In genomic region chr4:156128616-156129015, GRCh38 we compare ENCODE assay signal across 28 cellular contexts.
"Had no signal": no experiment of that assay in that cellular context is flagged by ENCODE, and none has a peak within 500 bp of the region (broad histone marks: within the 10 kb centered on the region; RNA-seq: fewer than 3 reads in every experiment).

No MANE protein-coding gene starts in this region.

- H3K9ac ChIP-seq: neural progenitor cell, parathyroid adenoma had no signal

- H3K4me1 Mint-ChIP-seq: natural killer cell; nephron; neural progenitor cell; stimulated activated effector memory CD8-positive, alpha-beta T cell treated with anti-CD3 and anti-CD28 coated beads, Interleukin-12 subunit alpha, Interleukin-12 subunit beta, amount 100 ng/mL, for 72 hours; stimulated activated naive B cell treated with anti-CD40 and anti-IgM and Interleukin-4, amounts not matched to agents 10 μg/mL and 1 μg/mL and 100 μg/mL, for 72 hours had no signal

- H3K4me3 Mint-ChIP-seq: natural killer cell; nephron; neural progenitor cell; stimulated activated effector memory CD8-positive, alpha-beta T cell treated with anti-CD3 and anti-CD28 coated beads, Interleukin-12 subunit alpha, Interleukin-12 subunit beta, amount 100 ng/mL, for 72 hours; stimulated activated naive B cell treated with anti-CD40 and anti-IgM and Interleukin-4, amounts not matched to agents 10 μg/mL and 1 μg/mL and 100 μg/mL, for 72 hours; stimulated activated naive CD8-positive, alpha-beta T cell treated with anti-CD3 and anti-CD28 coated beads, Interleukin-15, Interleukin-2, amounts not matched to agents 100 ng/mL and 50 ng/mL, for 24 hours had no signal

- H3K4me2 ChIP-seq: neural progenitor cell had no signal

- DNase-seq: natural killer cell; occipital lobe; ovary; posterior cingulate gyrus; psoas muscle; right cardiac atrium; right lobe of liver; sigmoid colon; small intestine; stimulated activated CD4-positive, alpha-beta T cell treated with anti-CD3 and anti-CD28 coated beads, Interleukin-15, amount 100 ng/mL, for 24 hours; stimulated activated CD4-positive, alpha-beta T cell treated with anti-CD3 and anti-CD28 coated beads, Interleukin-2, amount 100 ng/mL, for 24 hours; stimulated activated CD4-positive, alpha-beta T cell treated with anti-CD3 and anti-CD28 coated beads, Interleukin-2, amount 100 ng/mL, for 48 hours; stimulated activated CD4-positive, alpha-beta T cell treated with anti-CD3 and anti-CD28 coated beads, Interleukin-4, amount 100 ng/mL, for 24 hours; stimulated activated naive B cell treated with anti-CD40 and anti-IgM and Interleukin-4, amounts not matched to agents 10 μg/mL and 1 μg/mL and 100 μg/mL, for 72 hours; stimulated activated naive CD4-positive, alpha-beta T cell treated with Interleukin-2 at 50 U/mL for 16 hours; stomach; thyroid gland; trophoblast cell; upper lobe of left lung had no signal

- H3K79me2 ChIP-seq: parathyroid adenoma had no signal

- H3K27me3 ChIP-seq: neural progenitor cell, ovary, right lobe of liver, sigmoid colon, stomach, thyroid gland, tibial nerve, upper lobe of left lung, vagina had no signal

- ATAC-seq: natural killer cell; psoas muscle; right cardiac atrium; right lobe of liver; stimulated activated effector memory CD8-positive, alpha-beta T cell treated with anti-CD3 and anti-CD28 coated beads, Interleukin-12 subunit alpha, Interleukin-12 subunit beta, amount 100 ng/mL, for 72 hours; stimulated activated naive B cell treated with anti-CD40 and anti-IgM and Interleukin-4, amounts not matched to agents 10 μg/mL and 1 μg/mL and 100 μg/mL, for 72 hours had no signal

- H3K36me3 ChIP-seq: neural progenitor cell, ovary, right lobe of liver, sigmoid colon, stomach, thoracic aorta, thyroid gland, tibial nerve, upper lobe of left lung, vagina had no signal

- H3K27ac ChIP-seq: neural progenitor cell, ovary, parathyroid adenoma, psoas muscle, right lobe of liver, sigmoid colon, stomach, thoracic aorta, thyroid gland, tibial nerve, upper lobe of left lung, vagina had no signal

- H3K36me3 Mint-ChIP-seq: stimulated activated effector memory CD8-positive, alpha-beta T cell treated with anti-CD3 and anti-CD28 coated beads, Interleukin-12 subunit alpha, Interleukin-12 subunit beta, amount 100 ng/mL, for 72 hours; stimulated activated naive B cell treated with anti-CD40 and anti-IgM and Interleukin-4, amounts not matched to agents 10 μg/mL and 1 μg/mL and 100 μg/mL, for 72 hours had no signal

- H3K27ac Mint-ChIP-seq: natural killer cell; nephron; neural progenitor cell; progenitor cell of endocrine pancreas; stimulated activated effector memory CD8-positive, alpha-beta T cell treated with anti-CD3 and anti-CD28 coated beads, Interleukin-12 subunit alpha, Interleukin-12 subunit beta, amount 100 ng/mL, for 72 hours; stimulated activated naive B cell treated with anti-CD40 and anti-IgM and Interleukin-4, amounts not matched to agents 10 μg/mL and 1 μg/mL and 100 μg/mL, for 72 hours; stimulated activated naive CD8-positive, alpha-beta T cell treated with anti-CD3 and anti-CD28 coated beads, Interleukin-15, Interleukin-2, amounts not matched to agents 100 ng/mL and 50 ng/mL, for 24 hours had no signal

- H3K27me3 Mint-ChIP-seq: progenitor cell of endocrine pancreas; stimulated activated naive CD8-positive, alpha-beta T cell treated with anti-CD3 and anti-CD28 coated beads, Interleukin-15, Interleukin-2, amounts not matched to agents 100 ng/mL and 50 ng/mL, for 24 hours had no signal

- H3K9me3 ChIP-seq: ovary, right lobe of liver, thoracic aorta, thyroid gland, vagina had no signal

- H3K4me1 ChIP-seq: neural progenitor cell, parathyroid adenoma, psoas muscle, right lobe of liver, sigmoid colon, stomach, thyroid gland, tibial nerve, upper lobe of left lung, vagina had no signal

- H2AFZ ChIP-seq: neural progenitor cell, parathyroid adenoma had no signal

- H3K4me3 ChIP-seq: neural progenitor cell, ovary, psoas muscle, right lobe of liver, sigmoid colon, stomach, thoracic aorta, thyroid gland, tibial nerve, upper lobe of left lung, vagina had no signal
